ENCODE assay signal across 8 cellular contexts in genomic region chr5:177447611-177448243, GRCh38. TPM values are rescaled to one million over a fixed set of nuclear protein-coding genes. Genes with fewer than 3 reads are reported as not detected.
DNase-seq lines count a peak whose midpoint lies in the region; ATAC-seq, FAIRE-seq and TF ChIP-seq lines count a peak whose summit lies in the region.

No MANE protein-coding gene starts in this region.

- H3F3A ChIP-seq in PC-3 (ENCODE audit: low read length, unreplicated experiment): peaks cover 7% of the 10 kb centered on the region

- H3K27me3 ChIP-seq in PC-3 (ENCODE audit: low read length): no peaks in the 10 kb centered on the region

- H3K4me2 ChIP-seq in A549 (peak overlapping the region; percentile 96), PC-3 (ENCODE audit: low read length) (peak overlapping the region; percentile 97)

- no peaks in the 10 kb centered on the region for H3K9me2 ChIP-seq in PC-3 (replicated peaks; ENCODE audit: low read length)

- H4K20me1 ChIP-seq in PC-3 (ENCODE audit: low read length): no peaks in the 10 kb centered on the region

- intact Hi-C loops in PC-3 (cut with micrococcal nuclease): loop anchor here (2.0 kb wide), 2 partner anchors 21 to 129 kb away; partner anchors contain the start of gene GRK6
- intact Hi-C loops in left colon (cut with DNase I, micrococcal nuclease): no loop called here

- DNase-seq in A549 (ENCODE audit: low read depth in 1 of 2, low spot score in 1 of 2): peak; percentile 84 to 88
- peak; percentile 17 for DNase-seq in GF-D8 (lab: John Stamatoyannopoulos, UW)
- peak; percentile 95 for DNase-seq in PC-3
- peak in 60 of 61 donors; percentile 18 to 92 (median 81) for DNase-seq in caudate nucleus (lab: John Stamatoyannopoulos, UW)
- peak; percentile 46 to 48 for DNase-seq in left colon

- under 1% methylated on average over 20 of the region's 23 CpGs for WGBS in A549 (ENCODE audit: missing lambda C conversion rate)

- POLR2A ChIA-PET in A549 (lab: Yijun Ruan, JAX): interaction anchor here (1.1 to 3.5 kb wide), 7 partner anchors 9 to 57 kb away, joined by 3 to 41 read pairs (median 9); partner anchors contain the start of genes GRK6 and PDLIM7
- POLR2A ChIA-PET in PC-3 (lab: Charles Lee; ENCODE audit: unreplicated experiment): interaction anchor here (0.6 to 1.3 kb wide), 3 partner anchors 21 to 135 kb away, joined by 3 to 5 read pairs (median 4); partner anchors contain the start of gene PDLIM7

- CTCF ChIA-PET in A549 (lab: Yijun Ruan, JAX): interaction anchor here (0.7 to 25.5 kb wide), 14 partner anchors 5 to 334 kb away, joined by 3 to 871 read pairs (median 10); partner anchors contain the start of genes F12, GRK6, PDLIM7 and PFN3
- CTCF ChIA-PET in PC-3 (lab: Charles Lee): interaction anchor here (0.7 to 1.6 kb wide), 7 partner anchors 10 to 77 kb away, joined by 3 to 18 read pairs (median 5); partner anchors contain the start of gene GRK6

- TF ChIP-seq POLR2A in A549 (IDR thresholded peaks at IDR 0.05; ENCODE audit: low read length): peak; percentile 64

- H2AFZ ChIP-seq in PC-3 (ENCODE audit: low read length): 0 out of 2 replicates have a peak overlapping the region, but pooled peaks have one; percentile 25

- no peak for TF ChIP-seq RAD21 in A549 (conservative IDR thresholded peaks at IDR 0.05 in 1 of 2, IDR thresholded peaks at IDR 0.05 in 1 of 2)

- peaks cover under 1% of the 10 kb centered on the region; the same call in 1 of the 2 replicates for H3K36me3 ChIP-seq in PC-3 (ENCODE audit: low read depth, low read length)

- H3K9me3 ChIP-seq in A549 (no peaks in the 10 kb centered on the region), PC-3 (ENCODE audit: low read length) (no peaks in the 10 kb centered on the region)

- ATAC-seq in A549 (peak; percentile 58 to 77), PC-3 (peak; percentile 67), left colon (peak; percentile 20), HG02981 (IDR thresholded peaks at IDR 0.05; ENCODE audit: unreplicated experiment) (no peak), GM18519 (IDR thresholded peaks at IDR 0.05; ENCODE audit: low FRiP score, unreplicated experiment) (no peak)

- H3K27ac ChIP-seq in A549: peak overlapping the region; percentile 95 to 98
- peak overlapping the region; percentile 85 for H3K27ac ChIP-seq in PC-3 (ENCODE audit: low read length)
- peak overlapping the region; percentile 87 for H3K27ac ChIP-seq in caudate nucleus (ENCODE audit: low read depth, low read length)
- peak overlapping the region; percentile 84 for H3K27ac ChIP-seq in temporal lobe (ENCODE audit: low read depth, low read length)

- no peak for FAIRE-seq in A549 (lab: Jason Lieb, UNC)

- TF ChIP-seq CTCF in A549 (IDR thresholded peaks at IDR 0.05): no peak
- TF ChIP-seq CTCF in PC-3 (conservative IDR thresholded peaks at IDR 0.05; ENCODE audit: low read depth, low read length): no peak

- peaks cover 48% of the 10 kb centered on the region for H3K79me2 ChIP-seq in PC-3 (ENCODE audit: low read length)

- no TSS peak for BruUV-seq in PC-3 (replicated peaks; lab: Mats Ljungman, UMichigan)

- H3K9ac ChIP-seq in PC-3 (ENCODE audit: low read length): peak overlapping the region; percentile 75

- H3K4me1 ChIP-seq in A549 (peaks cover 21% of the 10 kb centered on the region), PC-3 (ENCODE audit: insufficient read depth, low read length) (peaks cover 23% of the 10 kb centered on the region)

- H3K4me3 ChIP-seq in A549 (peak overlapping the region; percentile 86), PC-3 (ENCODE audit: low read length) (peak overlapping the region; percentile 82)

- no peak; a peak in 1 of 5 replicates for TF ChIP-seq EP300 in A549 (IDR thresholded peaks at IDR 0.05)

TF ChIP-seq in A549, 52 proteins besides CTCF, POLR2A, EP300 and RAD21 (continues in another document):
- TF ChIP-seq MAFK (IDR thresholded peaks at IDR 0.05; ENCODE audit: partially characterized antibody) (peak; percentile 97), JUNB (IDR thresholded peaks at IDR 0.05) (peak; percentile 36; the same call in 1 of the 2 replicates), CBX2 (IDR thresholded peaks at IDR 0.05; ENCODE audit: borderline replicate concordance, low read depth) (no peak), FOSL2 (IDR thresholded peaks at IDR 0.05) (peak; percentile 22; the same call in 1 of the 2 replicates), FOSL2 (CRISPR knock-in tag; IDR thresholded peaks at IDR 0.05) (peak; percentile 76), ESRRA (IDR thresholded peaks at IDR 0.05; ENCODE audit: borderline replicate concordance, low read length) (peak; percentile 87), EHF (CRISPR knock-in tag; IDR thresholded peaks at IDR 0.05) (no peak), BHLHE40 (IDR thresholded peaks at IDR 0.05; ENCODE audit: low read depth, low read length) (peak; percentile 62), MYC (IDR thresholded peaks at IDR 0.05; ENCODE audit: borderline replicate concordance, low read length) (peak; percentile 90; the same call in 1 of the 2 replicates)
- TF ChIP-seq, protein P1, sequence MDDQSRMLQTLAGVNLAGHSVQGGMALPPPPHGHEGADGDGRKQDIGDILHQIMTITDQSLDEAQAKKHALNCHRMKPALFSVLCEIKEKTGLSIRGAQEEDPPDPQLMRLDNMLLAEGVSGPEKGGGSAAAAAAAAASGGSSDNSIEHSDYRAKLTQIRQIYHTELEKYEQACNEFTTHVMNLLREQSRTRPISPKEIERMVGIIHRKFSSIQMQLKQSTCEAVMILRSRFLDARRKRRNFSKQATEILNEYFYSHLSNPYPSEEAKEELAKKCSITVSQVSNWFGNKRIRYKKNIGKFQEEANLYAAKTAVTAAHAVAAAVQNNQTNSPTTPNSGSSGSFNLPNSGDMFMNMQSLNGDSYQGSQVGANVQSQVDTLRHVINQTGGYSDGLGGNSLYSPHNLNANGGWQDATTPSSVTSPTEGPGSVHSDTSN (IDR thresholded peaks at IDR 0.05): no peak
- TF ChIP-seq, protein P2, sequence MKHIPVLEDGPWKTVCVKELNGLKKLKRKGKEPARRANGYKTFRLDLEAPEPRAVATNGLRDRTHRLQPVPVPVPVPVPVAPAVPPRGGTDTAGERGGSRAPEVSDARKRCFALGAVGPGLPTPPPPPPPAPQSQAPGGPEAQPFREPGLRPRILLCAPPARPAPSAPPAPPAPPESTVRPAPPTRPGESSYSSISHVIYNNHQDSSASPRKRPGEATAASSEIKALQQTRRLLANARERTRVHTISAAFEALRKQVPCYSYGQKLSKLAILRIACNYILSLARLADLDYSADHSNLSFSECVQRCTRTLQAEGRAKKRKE (CRISPR knock-in tag; IDR thresholded peaks at IDR 0.05; ENCODE audit: low read depth): peak; percentile 56; the same call in 1 of the 2 replicates
- TF ChIP-seq, protein P3, sequence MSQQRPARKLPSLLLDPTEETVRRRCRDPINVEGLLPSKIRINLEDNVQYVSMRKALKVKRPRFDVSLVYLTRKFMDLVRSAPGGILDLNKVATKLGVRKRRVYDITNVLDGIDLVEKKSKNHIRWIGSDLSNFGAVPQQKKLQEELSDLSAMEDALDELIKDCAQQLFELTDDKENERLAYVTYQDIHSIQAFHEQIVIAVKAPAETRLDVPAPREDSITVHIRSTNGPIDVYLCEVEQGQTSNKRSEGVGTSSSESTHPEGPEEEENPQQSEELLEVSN (IDR thresholded peaks at IDR 0.05; ENCODE audit: borderline replicate concordance, low read depth): peak; percentile 79

RNA-seq across cellular contexts. Expression of gene PRR7, which starts 1.1 kb away (rescaled TPM):
- polyA plus RNA-seq in A549 (2011; rRNA removed) (1.8 and 2.2 TPM in 2 replicates), A549 (2017; fragmentation: RNase III; extraction: RNeasy Plus Mini Kit Qiagen cat#74134 plus additional on column Dnase treatment) (11.0 to 12.1 TPM (median 11.2 TPM) in 3 replicates)
- 25.9 and 43.4 TPM in 2 replicates for polyA plus RNA-seq in A549 (2012; cell fraction: cytosol; rRNA removed)
- polyA plus RNA-seq in A549 (2012; cell fraction: nucleus; rRNA removed): 39.8 and 85.8 TPM in 2 replicates
- polyA minus RNA-seq in A549 (2011; rRNA and poly(A)+ RNA removed): 0.58 and 0.95 TPM in 2 replicates
- total RNA-seq in PC-3 (2014; rRNA removed) (40.6 and 47.2 TPM in 2 replicates), left colon (1 to 10 TPM; 1.6 to 2.2 TPM), temporal lobe (8.9 TPM)

RNA-seq across cellular contexts. Expression of gene GRK6, which starts 21.3 kb away (rescaled TPM):
- 16.5 and 20.1 TPM in 2 replicates for polyA plus RNA-seq in A549 (2011; rRNA removed)
- polyA plus RNA-seq in A549 (2012; cell fraction: cytosol; rRNA removed): 37.0 and 37.1 TPM in 2 replicates
- polyA plus RNA-seq in A549 (2012; cell fraction: nucleus; rRNA removed): 34.5 and 40.9 TPM in 2 replicates
- polyA plus RNA-seq in A549 (2017; fragmentation: RNase III; extraction: RNeasy Plus Mini Kit Qiagen cat#74134 plus additional on column Dnase treatment): 26.3 to 28.8 TPM (median 26.8 TPM) in 3 replicates
- polyA minus RNA-seq in A549 (2011; rRNA and poly(A)+ RNA removed): 21.1 and 30.2 TPM in 2 replicates
- 69.9 and 88.8 TPM in 2 replicates for total RNA-seq in PC-3 (2014; rRNA removed)
- total RNA-seq in left colon: 10 to 100 TPM; 34.6 to 43.5 TPM
- 16.0 TPM for total RNA-seq in temporal lobe

RNA-seq across cellular contexts. Expression of gene DBN1, which starts 25.7 kb away (rescaled TPM):
- polyA plus RNA-seq in A549 (2011; rRNA removed) (32.6 and 47.7 TPM in 2 replicates), A549 (2017; fragmentation: RNase III; extraction: RNeasy Plus Mini Kit Qiagen cat#74134 plus additional on column Dnase treatment) (92.4 to 118 TPM (median 107 TPM) in 3 replicates)
- 33.1 and 34.4 TPM in 2 replicates for polyA plus RNA-seq in A549 (2012; cell fraction: cytosol; rRNA removed)
- 374 and 488 TPM in 2 replicates for polyA plus RNA-seq in A549 (2012; cell fraction: nucleus; rRNA removed)
- polyA minus RNA-seq in A549 (2011; rRNA and poly(A)+ RNA removed): 50.2 and 52.4 TPM in 2 replicates
- total RNA-seq in PC-3 (2014; rRNA removed) (127 and 207 TPM in 2 replicates), left colon (10 to 100 TPM; 11.8 to 18.8 TPM), temporal lobe (134 TPM)

RNA-seq across cellular contexts. Expression of gene F12, which starts 38.4 kb away (rescaled TPM):
- 5.3 TPM in 2 replicates for polyA plus RNA-seq in A549 (2011; rRNA removed)
- 18.4 and 25.5 TPM in 2 replicates for polyA plus RNA-seq in A549 (2012; cell fraction: cytosol; rRNA removed)
- polyA plus RNA-seq in A549 (2012; cell fraction: nucleus; rRNA removed): 16.0 and 36.1 TPM in 2 replicates
- polyA plus RNA-seq in A549 (2017; fragmentation: RNase III; extraction: RNeasy Plus Mini Kit Qiagen cat#74134 plus additional on column Dnase treatment): 14.3 to 15.5 TPM (median 14.5 TPM) in 3 replicates
- polyA minus RNA-seq in A549 (2011; rRNA and poly(A)+ RNA removed): 2.2 and 2.8 TPM in 2 replicates
- 31.0 and 36.8 TPM in 2 replicates for total RNA-seq in PC-3 (2014; rRNA removed)
- 10 to 100 TPM in 1 of 2 donors, 1 to 10 TPM in 1; 9.0 to 11.3 TPM for total RNA-seq in left colon
- 2.7 TPM for total RNA-seq in temporal lobe

RNA-seq across cellular contexts. Expression of gene PFN3, which starts 47.3 kb away (rescaled TPM):
- polyA plus RNA-seq in A549 (2011; rRNA removed): not detected in 2 replicates
- 0.11 TPM in 1 of 2 replicates, not detected in the other for polyA plus RNA-seq in A549 (2012; cell fraction: cytosol; rRNA removed)
- polyA plus RNA-seq in A549 (2012; cell fraction: nucleus; rRNA removed): not detected in 2 replicates
- polyA plus RNA-seq in A549 (2017; fragmentation: RNase III; extraction: RNeasy Plus Mini Kit Qiagen cat#74134 plus additional on column Dnase treatment): not detected in 3 replicates
- polyA minus RNA-seq in A549 (2011; rRNA and poly(A)+ RNA removed): not detected in 2 replicates
- not detected in 2 replicates for total RNA-seq in PC-3 (2014; rRNA removed)
- total RNA-seq in left colon: not detected
- total RNA-seq in temporal lobe: 0.74 TPM

Comparison
In these comparisons a context has a peak if more than half of its experiments do, and no peak if none do; other contexts are left out.
1. ATAC-seq: peak in A549 (2 of 2), PC-3 (single experiment) and left colon (single experiment); none in HG02981 (single experiment) and GM18519 (single experiment).
2. DNase-seq: peak in every context shown above with its lines; median percentile 95 in PC-3; 86 in A549; 81 in caudate nucleus; 47 in left colon; 17 in GF-D8.
3. Peak in every context shown above with its lines, with median percentiles within 50 percentile points of each other: H3K27ac ChIP-seq.